13 cellular contexts compared by ENCODE assay signal in the genomic region with DNA sequence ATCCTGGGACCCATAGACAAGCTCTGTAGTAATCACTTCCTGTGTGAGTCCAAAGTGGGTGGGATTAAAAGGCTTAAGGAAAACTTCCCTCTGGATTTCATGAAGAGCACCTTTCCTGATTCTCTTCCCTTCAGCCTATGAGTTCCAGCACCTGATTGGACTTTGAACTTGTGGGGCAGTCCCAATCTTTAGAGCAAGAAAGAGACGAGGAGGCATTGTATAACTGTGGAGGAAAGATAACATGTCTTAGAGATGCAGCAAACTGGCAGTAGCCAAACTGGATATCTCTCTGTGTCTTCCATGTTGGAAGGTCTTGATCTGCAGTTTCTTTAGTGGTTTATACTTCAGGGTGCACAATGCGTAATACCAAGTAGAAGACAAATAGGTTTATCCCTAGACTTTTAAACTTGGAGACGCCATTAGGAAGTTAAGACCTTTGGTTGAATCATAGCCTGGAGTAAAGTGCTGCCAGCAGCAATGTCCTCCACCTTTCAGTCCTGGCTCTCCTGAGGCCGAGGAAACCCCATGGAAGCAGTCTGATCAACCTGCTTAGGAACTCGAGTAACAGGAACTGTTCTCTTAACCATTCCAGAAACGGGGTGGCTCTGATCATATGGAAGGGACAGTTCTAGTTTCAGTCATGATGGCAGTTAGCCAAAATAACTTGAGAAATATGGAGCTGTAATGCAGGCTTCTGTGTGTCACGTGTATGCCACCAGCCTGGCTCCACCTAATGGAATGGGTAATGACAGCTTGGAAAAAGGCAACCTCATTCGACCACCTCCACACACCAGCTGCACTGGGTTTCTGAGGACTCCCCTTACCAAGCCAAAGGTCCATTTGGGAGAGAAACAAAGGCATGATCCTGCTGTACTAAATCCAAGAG. TPM values are rescaled to one million over a fixed set of nuclear protein-coding genes. Genes with fewer than 3 reads are reported as not detected.
DNase-seq lines count a peak whose midpoint lies in the region; ATAC-seq, FAIRE-seq and TF ChIP-seq lines count a peak whose summit lies in the region.
"Had no signal": no experiment of that assay in that cellular context is flagged by ENCODE, and none has a peak within 500 bp of the region (broad histone marks: within the 10 kb centered on the region; RNA-seq: fewer than 3 reads in every experiment).

No MANE protein-coding gene starts in this region.

- peaks cover 18% of the 10 kb centered on the region for H3K36me3 Mint-ChIP-seq in chondrocyte (ENCODE audit: low read depth)
- peaks cover 12% of the 10 kb centered on the region for H3K36me3 Mint-ChIP-seq in mesothelial cell of epicardium

- DNase-seq in AML-193 (lab: John Stamatoyannopoulos, UW) (peak; percentile 13 to 51), GM12892 (ENCODE audit: insufficient read length) (no peak), chondrocyte (ENCODE audit: low spot score) (no peak), mesothelial cell of epicardium (ENCODE audit: low spot score in 2 of 2, unreplicated experiment in 2 of 2) (no peak)
- DNase-seq: activated T-cell treated with anti-CD3 and anti-CD28 coated beads, Interleukin-2, amount 50 U/mL, for 4 hours; DND-41; effector CD8-positive, alpha-beta T cell; T-helper 2 cell had no signal

- H3K27me3 Mint-ChIP-seq in chondrocyte (ENCODE audit: low read depth) (no peaks in the 10 kb centered on the region), mesothelial cell of epicardium (ENCODE audit: low read depth) (no peaks in the 10 kb centered on the region)

- ATAC-seq in HG02588 (IDR thresholded peaks at IDR 0.05; ENCODE audit: unreplicated experiment) (no peak), GM21423 (IDR thresholded peaks at IDR 0.05; ENCODE audit: unreplicated experiment) (no peak), HG03565 (IDR thresholded peaks at IDR 0.05; ENCODE audit: unreplicated experiment) (no peak), HG03378 (IDR thresholded peaks at IDR 0.05; ENCODE audit: unreplicated experiment) (no peak)
- ATAC-seq: activated T-cell treated with anti-CD3 and anti-CD28 coated beads, Interleukin-2, amount 50 U/mL, for 4 hours had no signal

- TF ChIP-seq POLR2A in GM12892 (IDR thresholded peaks at IDR 0.05; ENCODE audit: low read depth, low read length), result peak; percentile 39; the same call in 1 of the 2 replicates

- FAIRE-seq in GM12892 (lab: Jason Lieb, UNC), result no peak
- FAIRE-seq: islet of Langerhans had no signal

- H3K4me1 Mint-ChIP-seq in chondrocyte (ENCODE audit: low read depth) (peaks cover 25% of the 10 kb centered on the region), mesothelial cell of epicardium (peaks cover 16% of the 10 kb centered on the region)

- H3K9me3 Mint-ChIP-seq in chondrocyte (ENCODE audit: low read depth) (no peaks in the 10 kb centered on the region), mesothelial cell of epicardium (no peaks in the 10 kb centered on the region)
- H3K9me3 Mint-ChIP-seq: activated T-cell treated with anti-CD3 and anti-CD28 coated beads, Interleukin-2, amount 50 U/mL, for 4 hours had no signal

- H3K27ac Mint-ChIP-seq in chondrocyte (ENCODE audit: unreplicated experiment) (peak overlapping the region; percentile 74), mesothelial cell of epicardium (peak overlapping the region; percentile 32)

- TF ChIP-seq CTCF in chondrocyte (IDR thresholded peaks at IDR 0.05), result no peak
- no peak for TF ChIP-seq CTCF in mesothelial cell of epicardium (IDR thresholded peaks at IDR 0.05; ENCODE audit: unreplicated experiment)

- H3K4me3 Mint-ChIP-seq in chondrocyte (ENCODE audit: unreplicated experiment) (no peak overlapping the region), mesothelial cell of epicardium (no peak overlapping the region)
- H3K4me3 Mint-ChIP-seq: activated T-cell treated with anti-CD3 and anti-CD28 coated beads, Interleukin-2, amount 50 U/mL, for 4 hours had no signal

RNA-seq across cellular contexts. Expression of a gene that starts 4.7 kb away (rescaled TPM):
- polyA plus RNA-seq in GM12892 (2012; ENCODE audit: missing spikeins), result 52.2 TPM
- total RNA-seq in chondrocyte (36.5 to 58.8 TPM (median 58.1 TPM) in 3 replicates), mesothelial cell of epicardium (77.1 to 78.2 TPM (median 77.3 TPM) in 3 replicates)

Comparison
In these comparisons a context has a peak if more than half of its experiments do, and no peak if none do; other contexts are left out.
1. DNase-seq: peak in AML-193 (2 of 2); none in GM12892 (single experiment), chondrocyte (single experiment) and mesothelial cell of epicardium (0 of 2).